Comparison of ENCODE assay signal across 23 cellular contexts in the genomic region with DNA sequence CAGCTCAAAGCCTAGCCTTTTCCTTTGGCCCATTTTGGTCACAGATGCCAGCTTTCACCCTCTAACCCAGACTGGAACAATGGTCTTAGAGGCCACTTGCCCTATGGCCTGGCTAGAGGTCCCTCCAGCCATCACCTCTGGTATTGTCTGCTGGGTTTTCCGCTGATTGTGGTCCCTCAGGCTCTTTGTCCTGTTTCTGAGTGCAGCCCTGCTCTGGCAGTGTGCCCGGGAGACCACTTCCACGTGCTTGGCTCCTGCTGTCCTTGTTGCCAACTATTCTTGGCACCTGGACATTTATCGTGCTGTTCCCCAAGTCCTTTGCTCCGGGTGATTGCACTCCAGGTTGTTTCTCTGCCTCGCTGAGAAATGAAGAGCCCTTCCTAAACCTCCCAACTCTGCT. TPM values are rescaled to one million over a fixed set of nuclear protein-coding genes. Genes with fewer than 3 reads are reported as not detected.
DNase-seq lines count a peak whose midpoint lies in the region; FAIRE-seq and TF ChIP-seq lines count a peak whose summit lies in the region.
"Had no signal": no experiment of that assay in that cellular context is flagged by ENCODE, and none has a peak within 500 bp of the region (broad histone marks: within the 10 kb centered on the region; RNA-seq: fewer than 3 reads in every experiment).

No MANE protein-coding gene starts in this region.

- H3K36me3 Mint-ChIP-seq in activated T-cell treated with anti-CD3 and anti-CD28 coated beads, Interleukin-2, amount 50 U/mL, for 24 hours (ENCODE audit: low read depth) = no peaks in the 10 kb centered on the region
- H3K36me3 Mint-ChIP-seq: activated naive CD4-positive, alpha-beta T cell treated with anti-CD3 and anti-CD28 coated beads, Interleukin-2, amount 10 ng/mL, durations not matched to agents 7 days and 5 days; natural killer cell treated with Interleukin-12 subunit alpha and Interleukin-12 subunit beta and Interleukin-15 and Interleukin-18, amount 100 ng/mL, for 72 hours had no signal

- H4K5ac ChIP-seq in H1 (ENCODE audit: insufficient read length, low read depth, low read length) = no peak overlapping the region

- no peak overlapping the region for H3K56ac ChIP-seq in H1 (replicated peaks; ENCODE audit: insufficient read length, low read depth, low read length)

- no peak for TF ChIP-seq EP300 in H1 (IDR thresholded peaks at IDR 0.05; ENCODE audit: borderline replicate concordance in 1 of 2, low read depth in 2 of 2, low read length in 2 of 2)

- peaks cover 0 to 2% (median 2%) of the 10 kb centered on the region in 4 experiments; a peak in 3 of 7 replicates for H3K4me1 ChIP-seq in H1 (replicated peaks in 1 of 4; ENCODE audit: control insufficient read depth in 3 of 4, insufficient read depth in 4 of 4, low read length in 3 of 4)
- H3K4me1 ChIP-seq in MM.1S (ENCODE audit: low read length) = no peaks in the 10 kb centered on the region

- no peaks in the 10 kb centered on the region; a peak in 1 of 7 replicates for H3K27me3 ChIP-seq in H1 (replicated peaks in 1 of 4; ENCODE audit: control insufficient read depth in 3 of 4, extremely low read depth in 1 of 4, insufficient read depth in 3 of 4, low read length in 3 of 4)
- H3K27me3 ChIP-seq in MM.1S (replicated peaks; ENCODE audit: insufficient read depth, low read length) = no peaks in the 10 kb centered on the region

- FAIRE-seq in H1 (lab: Jason Lieb, UNC) = no peak
- FAIRE-seq: astrocyte, colon, kidney had no signal

- H3K14ac ChIP-seq in H1 (ENCODE audit: insufficient read length) = no peak overlapping the region

- H3K36me3 ChIP-seq in H1 (ENCODE audit: control insufficient read depth in 2 of 4, insufficient read depth in 4 of 4, low read length in 3 of 4) (no peaks in the 10 kb centered on the region), MM.1S (replicated peaks; ENCODE audit: insufficient read depth, low read length) (no peaks in the 10 kb centered on the region)
- H3K36me3 ChIP-seq: suprapubic skin had no signal

- no peaks in the 10 kb centered on the region for H3K23me2 ChIP-seq in H1 (ENCODE audit: low read depth, low read length)

- CTCF ChIA-PET in H1 (lab: Charles Lee; ENCODE audit: partially characterized antibody) = interaction anchor here (0.7 to 5.2 kb wide), 23 partner anchors 8 to 604 kb away, joined by 3 to 49 read pairs (median 6); no protein-coding TSS in a partner anchor

- no peak overlapping the region for H2BK120ac ChIP-seq in H1 (replicated peaks; ENCODE audit: low read depth, low read length)

- peaks cover 12% of the 10 kb centered on the region for H3K27me3 Mint-ChIP-seq in activated T-cell treated with anti-CD3 and anti-CD28 coated beads, Interleukin-2, amount 50 U/mL, for 24 hours

- no peak overlapping the region for H4K91ac ChIP-seq in H1 (replicated peaks; ENCODE audit: insufficient read length, low read length)

- no peak for TF ChIP-seq RAD21 in H1 (IDR thresholded peaks at IDR 0.05 in 1 of 2, conservative IDR thresholded peaks at IDR 0.05 in 1 of 2; ENCODE audit: low read depth in 2 of 2, low read length in 2 of 2)

- H3F3A ChIP-seq in MM.1S (ENCODE audit: insufficient read depth, low read length) = no peaks in the 10 kb centered on the region

- H3K4me1 Mint-ChIP-seq in activated T-cell treated with anti-CD3 and anti-CD28 coated beads, Interleukin-2, amount 50 U/mL, for 24 hours (ENCODE audit: low read depth) = peaks cover 12% of the 10 kb centered on the region
- H3K4me1 Mint-ChIP-seq: activated naive CD4-positive, alpha-beta T cell treated with anti-CD3 and anti-CD28 coated beads, Interleukin-2, amount 10 ng/mL, durations not matched to agents 7 days and 5 days had no signal

- DNase-seq in DMS79 treated with DMSO at 0.1 percent for 48 hours (lab: John Stamatoyannopoulos, UW) = peak; percentile 99
- DNase-seq in NCI-H187 (lab: John Stamatoyannopoulos, UW) = peak; percentile 91 to 96
- peak; percentile 68 for DNase-seq in NCI-H510A treated with DMSO at 0.1 percent for 48 hours (lab: John Stamatoyannopoulos, UW)
- no peak for DNase-seq in H1 (ENCODE audit: low read depth in 1 of 2, low spot score in 2 of 2)
- DNase-seq in germinal center (ENCODE audit: low spot score) = no peak
- no peak for DNase-seq in MM.1S
- DNase-seq in SKM-1 treated with dmso at 0.1 percent for 144 hours (lab: John Stamatoyannopoulos, UW; ENCODE audit: unreplicated experiment) = no peak
- DNase-seq in activated T-cell treated with anti-CD3 and anti-CD28 coated beads, Interleukin-2, amount 50 U/mL, for 24 hours = no peak
- DNase-seq: activated naive CD4-positive, alpha-beta T cell treated with anti-CD3 and anti-CD28 coated beads, Interleukin-2, amount 10 ng/mL, durations not matched to agents 7 days and 5 days; GF-D8; HFFc6; hippocampal formation; KBM-7; kidney; NCI-H1436; NK-92 treated with Interleukin-12 subunit alpha and Interleukin-12 subunit beta, amount 100 ng/mL, for 24 hours; stimulated activated CD4-positive, alpha-beta T cell treated with anti-CD3 and anti-CD28 coated beads, Interleukin-4, amount 100 ng/mL, for 24 hours had no signal

- H3K9me2 ChIP-seq in MM.1S (replicated peaks; ENCODE audit: insufficient read depth, low read length) = no peaks in the 10 kb centered on the region

- no peak overlapping the region for H2AFZ ChIP-seq in H1 (ENCODE audit: low read length)
- H2AFZ ChIP-seq in MM.1S (ENCODE audit: low read length) = no peak overlapping the region

- H2BK15ac ChIP-seq in H1 (ENCODE audit: low read length) = peak overlapping the region; percentile 51; the same call in 1 of the 2 replicates

- H3K27ac Mint-ChIP-seq in activated T-cell treated with anti-CD3 and anti-CD28 coated beads, Interleukin-2, amount 50 U/mL, for 24 hours = no peak overlapping the region
- H3K27ac Mint-ChIP-seq: activated naive CD4-positive, alpha-beta T cell treated with anti-CD3 and anti-CD28 coated beads, Interleukin-2, amount 10 ng/mL, durations not matched to agents 7 days and 5 days; HFFc6; natural killer cell treated with Interleukin-12 subunit alpha and Interleukin-12 subunit beta and Interleukin-15 and Interleukin-18, amount 100 ng/mL, for 72 hours had no signal

- H3K4me2 ChIP-seq in H1 (ENCODE audit: insufficient read depth in 1 of 2, low read depth in 2 of 2, low read length in 2 of 2) = no peak overlapping the region
- no peak overlapping the region for H3K4me2 ChIP-seq in MM.1S (ENCODE audit: low read depth, low read length)

- no peak overlapping the region for H3K4me3 Mint-ChIP-seq in activated T-cell treated with anti-CD3 and anti-CD28 coated beads, Interleukin-2, amount 50 U/mL, for 24 hours
- H3K4me3 Mint-ChIP-seq: activated naive CD4-positive, alpha-beta T cell treated with anti-CD3 and anti-CD28 coated beads, Interleukin-2, amount 10 ng/mL, durations not matched to agents 7 days and 5 days; HFFc6; natural killer cell treated with Interleukin-12 subunit alpha and Interleukin-12 subunit beta and Interleukin-15 and Interleukin-18, amount 100 ng/mL, for 72 hours had no signal

- H3K27ac ChIP-seq in H1 (ENCODE audit: low read depth, low read length) (no peak overlapping the region), MM.1S (ENCODE audit: low read length) (no peak overlapping the region)
- H3K27ac ChIP-seq: skin epidermis, suprapubic skin had no signal

- H3K9ac ChIP-seq in H1 (replicated peaks in 1 of 4; ENCODE audit: extremely low read depth in 1 of 4, low read depth in 3 of 4, low read length in 3 of 4) (no peak overlapping the region), MM.1S (ENCODE audit: low read length) (no peak overlapping the region)

- no peak overlapping the region for H3K4ac ChIP-seq in H1 (replicated peaks; ENCODE audit: insufficient read length, low read depth, low read length)

- POLR2A ChIA-PET in H1 (lab: Charles Lee; ENCODE audit: partially characterized antibody) = no interaction called here

- no peak overlapping the region for H2AK5ac ChIP-seq in H1 (ENCODE audit: low read depth, low read length)

- no peaks in the 10 kb centered on the region for H3K9me3 Mint-ChIP-seq in activated T-cell treated with anti-CD3 and anti-CD28 coated beads, Interleukin-2, amount 50 U/mL, for 24 hours
- H3K9me3 Mint-ChIP-seq: activated naive CD4-positive, alpha-beta T cell treated with anti-CD3 and anti-CD28 coated beads, Interleukin-2, amount 10 ng/mL, durations not matched to agents 7 days and 5 days; HFFc6; natural killer cell treated with Interleukin-12 subunit alpha and Interleukin-12 subunit beta and Interleukin-15 and Interleukin-18, amount 100 ng/mL, for 72 hours had no signal

- H3K79me2 ChIP-seq in H1 (ENCODE audit: control insufficient read depth in 1 of 2, insufficient read depth in 2 of 2, low read length in 2 of 2) = no peaks in the 10 kb centered on the region
- no peaks in the 10 kb centered on the region for H3K79me2 ChIP-seq in MM.1S (ENCODE audit: low read length)

- TF ChIP-seq POLR2A in H1 (IDR thresholded peaks at IDR 0.05; ENCODE audit: control extremely low read depth in 1 of 2, low read depth in 2 of 2, low read length in 2 of 2) = no peak

- H3K4me3 ChIP-seq in H1 (ENCODE audit: extremely low read depth in 1 of 4, insufficient read depth in 2 of 4, low read depth in 3 of 4, low read length in 4 of 4) (no peak overlapping the region), MM.1S (ENCODE audit: low read length) (no peak overlapping the region)
- H3K4me3 ChIP-seq: skin epidermis, suprapubic skin had no signal

- 95% methylated on average over 6 of the region's 6 CpGs; no CpG with 5 or more reads in 1 of the 2 experiments for WGBS in H1 (ENCODE audit: extremely low coverage in 1 of 2, insufficient coverage in 1 of 2, insufficient read length in 1 of 2, insufficient replicate concordance in 2 of 2, low coverage in 1 of 2, low lambda C conversion rate in 2 of 2, missing lambda C conversion rate in 1 of 2), 2 experiments

- no peak overlapping the region for H2BK5ac ChIP-seq in H1 (ENCODE audit: low read depth, low read length)

- H4K20me1 ChIP-seq in H1 (replicated peaks in 1 of 2; ENCODE audit: control insufficient read depth in 1 of 2, insufficient read depth in 2 of 2, low read length in 2 of 2) = no peaks in the 10 kb centered on the region
- no peaks in the 10 kb centered on the region for H4K20me1 ChIP-seq in MM.1S (ENCODE audit: insufficient read depth, low read length)

- H3K18ac ChIP-seq in H1 (ENCODE audit: extremely low read depth, low read length) = no peak overlapping the region

- TF ChIP-seq CTCF in H1 (IDR thresholded peaks at IDR 0.05; ENCODE audit: control extremely low read depth in 1 of 3, insufficient read depth in 1 of 3, low read depth in 1 of 3, low read length in 3 of 3) (no peak), MM.1S (IDR thresholded peaks at IDR 0.05; ENCODE audit: low read length) (no peak)

- H3K9me3 ChIP-seq in H1 (ENCODE audit: insufficient read depth in 2 of 2, low read depth in 1 of 2, low read length in 1 of 2) = no peaks in the 10 kb centered on the region
- no peaks in the 10 kb centered on the region for H3K9me3 ChIP-seq in MM.1S (replicated peaks; ENCODE audit: insufficient read depth, low read length)
- H3K9me3 ChIP-seq: suprapubic skin had no signal

- no peak overlapping the region for H4K8ac ChIP-seq in H1 (ENCODE audit: extremely low read depth, insufficient read depth, low read length)

- no peaks in the 10 kb centered on the region for H3K79me1 ChIP-seq in H1 (ENCODE audit: low read depth, low read length)

- peak overlapping the region; percentile 29; the same call in 1 of the 2 replicates for H2BK12ac ChIP-seq in H1 (ENCODE audit: low read depth, low read length)

- H3K23ac ChIP-seq in H1 (ENCODE audit: insufficient read length) = no peak overlapping the region

- no peak overlapping the region for H2BK20ac ChIP-seq in H1 (ENCODE audit: low read length)

RNA-seq across cellular contexts. Expression of a gene that starts 53.3 kb away (rescaled TPM):
- not detected in 2 replicates for total RNA-seq in H1 (2021; fragmentation: NEBNext Ultra II Directional; extraction: Animal tissue kit (Norgen Biotek cat#: 25700))
- not detected in 2 replicates for polyA plus RNA-seq in H1 (2011; rRNA removed)
- not detected for polyA plus RNA-seq in H1 (2011; cell fraction: cytosol; rRNA removed)
- polyA plus RNA-seq in H1 (2011; cell fraction: nucleus; rRNA removed) = not detected
- polyA plus RNA-seq in H1 (2012, experiment 1 of 2) = not detected in 4 replicates
- not detected for polyA plus RNA-seq in H1 (2012, experiment 2 of 2)
- polyA plus RNA-seq in H1 (2013, experiment 1 of 2) = not detected
- not detected for polyA plus RNA-seq in H1 (2013, experiment 2 of 2)
- not detected in 2 replicates for polyA minus RNA-seq in H1 (2011; rRNA and poly(A)+ RNA removed)
- not detected for polyA minus RNA-seq in H1 (2011; cell fraction: cytosol; rRNA and poly(A)+ RNA removed)
- polyA minus RNA-seq in H1 (2011; cell fraction: nucleus; rRNA and poly(A)+ RNA removed) = not detected
- total RNA-seq: astrocyte; endothelial cell of umbilical vein; natural killer cell treated with Interleukin-12 subunit alpha and Interleukin-12 subunit beta and Interleukin-15 and Interleukin-18, amount 100 ng/mL, for 72 hours had no signal
- polyA plus RNA-seq: endothelial cell of umbilical vein had no signal

Comparison
In these comparisons a context has a peak if more than half of its experiments do, and no peak if none do; other contexts are left out.
1. DNase-seq: peak in DMS79 treated with DMSO at 0.1 percent for 48 hours (single experiment), NCI-H187 (2 of 2) and NCI-H510A treated with DMSO at 0.1 percent for 48 hours (single experiment); none in H1 (0 of 2), germinal center (single experiment), MM.1S (single experiment), SKM-1 treated with dmso at 0.1 percent for 144 hours (single experiment) and activated T-cell treated with anti-CD3 and anti-CD28 coated beads, Interleukin-2, amount 50 U/mL, for 24 hours (single experiment).